ENCODE assay signal across 10 cellular contexts in the genomic region with DNA sequence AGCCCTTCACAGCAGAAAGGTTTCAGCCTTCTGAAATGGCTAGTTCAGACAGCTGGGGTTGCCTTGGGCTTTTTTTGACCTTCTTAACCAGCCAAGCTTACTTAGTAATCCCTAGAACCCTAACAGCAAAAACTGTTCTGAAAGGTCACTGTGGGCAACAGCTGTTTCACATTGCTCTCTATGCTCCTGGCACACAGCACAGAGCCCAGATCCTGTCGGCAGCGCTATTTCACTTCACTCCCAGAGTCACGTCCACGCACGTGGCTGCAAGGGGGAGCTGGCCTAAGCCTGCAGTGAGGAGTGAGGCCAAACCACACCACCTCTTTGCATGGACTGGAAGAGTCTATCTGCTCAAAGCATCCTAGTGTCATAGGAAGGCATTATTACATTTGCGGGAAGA.
DNase-seq lines count a peak whose midpoint lies in the region; ATAC-seq lines count a peak whose summit lies in the region.
"Had no signal": no experiment of that assay in that cellular context is flagged by ENCODE, and none has a peak within 500 bp of the region (broad histone marks: within the 10 kb centered on the region; RNA-seq: fewer than 3 reads in every experiment).

No MANE protein-coding gene starts in this region.

- peak; percentile 72 for ATAC-seq in GM18502 (IDR thresholded peaks at IDR 0.05; ENCODE audit: poor library complexity, unreplicated experiment)
- peak; percentile 74 for ATAC-seq in GM21528 (IDR thresholded peaks at IDR 0.05; ENCODE audit: low FRiP score, unreplicated experiment)
- peak; percentile 65 for ATAC-seq in HG03280 (IDR thresholded peaks at IDR 0.05; ENCODE audit: unreplicated experiment)

- DNase-seq in fibroblast of the conjunctiva (ENCODE audit: low read depth) (peak; percentile 47), NCI-H2171 (lab: John Stamatoyannopoulos, UW) (no peak), globus pallidus (ENCODE audit: low spot score) (no peak), NCI-H2081 (lab: John Stamatoyannopoulos, UW) (no peak)
- DNase-seq in central memory CD4-positive, alpha-beta T cell: no peak
- DNase-seq: Caco-2, H7 had no signal
